In genomic region chr7:74101061-74101681, GRCh38 we compare ENCODE assay signal across 9 cellular contexts. TPM values are rescaled to one million over a fixed set of nuclear protein-coding genes. Genes with fewer than 3 reads are reported as not detected.
DNase-seq lines count a peak whose midpoint lies in the region; ATAC-seq, FAIRE-seq and TF ChIP-seq lines count a peak whose summit lies in the region.
"Had no signal": no experiment of that assay in that cellular context is flagged by ENCODE, and none has a peak within 500 bp of the region (broad histone marks: within the 10 kb centered on the region; RNA-seq: fewer than 3 reads in every experiment).

No MANE protein-coding gene starts in this region.

- H3K27ac ChIP-seq in SJCRH30 (peak overlapping the region; percentile 51), skin epidermis (peak overlapping the region in 12 of 21 experiments; percentile 4 to 75 (median 54)), MM.1S (ENCODE audit: low read length) (no peak overlapping the region)

- no peak overlapping the region for H2AFZ ChIP-seq in MM.1S (ENCODE audit: low read length)

- H3K9ac ChIP-seq in MM.1S (ENCODE audit: low read length), result no peak overlapping the region

- H4K20me1 ChIP-seq in MM.1S (ENCODE audit: insufficient read depth, low read length), result no peaks in the 10 kb centered on the region

- H3K4me1 ChIP-seq in SJCRH30, result peaks cover 25% of the 10 kb centered on the region
- H3K4me1 ChIP-seq in MM.1S (ENCODE audit: low read length), result no peaks in the 10 kb centered on the region

- no peak overlapping the region for H3K4me2 ChIP-seq in MM.1S (ENCODE audit: low read depth, low read length)

- ATAC-seq in GM19043 (IDR thresholded peaks at IDR 0.05; ENCODE audit: low read depth, unreplicated experiment) (peak; percentile 93), HG02938 (IDR thresholded peaks at IDR 0.05; ENCODE audit: unreplicated experiment) (peak; percentile 86)

- H3F3A ChIP-seq in MM.1S (ENCODE audit: insufficient read depth, low read length), result no peaks in the 10 kb centered on the region

- H3K27me3 ChIP-seq in SJCRH30 (no peaks in the 10 kb centered on the region), MM.1S (replicated peaks; ENCODE audit: insufficient read depth, low read length) (no peaks in the 10 kb centered on the region)

- no peaks in the 10 kb centered on the region; the same call in 1 of the 2 replicates for H3K9me3 ChIP-seq in SJCRH30 (replicated peaks)
- no peaks in the 10 kb centered on the region for H3K9me3 ChIP-seq in MM.1S (replicated peaks; ENCODE audit: insufficient read depth, low read length)

- no peaks in the 10 kb centered on the region for H3K9me2 ChIP-seq in MM.1S (replicated peaks; ENCODE audit: insufficient read depth, low read length)

- peak; percentile 87 to 91 for DNase-seq in SJCRH30
- DNase-seq in UCSD-AML1 (lab: John Stamatoyannopoulos, UW; ENCODE audit: unreplicated experiment), result no peak
- DNase-seq in MM.1S, result no peak
- no peak for DNase-seq in HTR-8/SVneo (ENCODE audit: insufficient read length, low spot score)
- DNase-seq: IMR-90, kidney had no signal

- TF ChIP-seq CTCF in MM.1S (IDR thresholded peaks at IDR 0.05; ENCODE audit: low read length), result no peak

- H3K79me2 ChIP-seq in MM.1S (ENCODE audit: low read length), result no peaks in the 10 kb centered on the region

- FAIRE-seq in HTR-8/SVneo (lab: Jason Lieb, UNC), result no peak
- FAIRE-seq: kidney had no signal

- no peak overlapping the region for H3K4me3 ChIP-seq in SJCRH30
- H3K4me3 ChIP-seq in skin epidermis, result no peak overlapping the region
- H3K4me3 ChIP-seq in MM.1S (ENCODE audit: low read length), result no peak overlapping the region

- H3K36me3 ChIP-seq in SJCRH30 (peaks cover 33% of the 10 kb centered on the region), MM.1S (replicated peaks; ENCODE audit: insufficient read depth, low read length) (no peaks in the 10 kb centered on the region)

RNA-seq across cellular contexts. Expression of gene LIMK1, which starts 17.6 kb away (rescaled TPM):
- 43.2 and 43.4 TPM in 2 replicates for total RNA-seq in SJCRH30 (2014; rRNA removed; shearing (Covaris generic))

Comparison
In these comparisons a context has a peak if more than half of its experiments do, and no peak if none do; other contexts are left out.
1. DNase-seq: peak in SJCRH30 (2 of 2); none in UCSD-AML1 (single experiment), MM.1S (single experiment) and HTR-8/SVneo (single experiment).